Comparison of ENCODE assay signal across 8 cellular contexts in the genomic region with DNA sequence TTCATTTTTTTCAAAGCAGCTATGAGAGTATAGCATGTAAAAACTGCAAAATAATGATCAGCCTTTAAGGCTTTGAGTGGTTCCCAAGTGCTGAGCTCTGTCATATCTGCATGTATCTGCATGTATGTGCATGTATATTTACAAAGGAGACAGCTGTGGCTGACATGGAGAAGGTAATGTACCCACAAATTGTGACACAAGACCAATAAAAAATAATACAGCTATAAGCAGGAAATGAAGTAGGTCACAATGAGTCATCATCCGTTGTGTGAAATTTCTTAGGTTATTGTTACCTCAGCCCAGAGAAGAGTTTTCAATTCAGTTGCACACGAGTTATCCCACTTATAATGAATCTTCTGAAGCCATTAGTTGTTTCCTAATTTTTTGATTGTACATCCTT.
A peak's percentile ranks its signal among the peaks of the same experiment; 100 is the strongest.
DNase-seq lines count a peak whose midpoint lies in the region; ATAC-seq and TF ChIP-seq lines count a peak whose summit lies in the region.

No MANE protein-coding gene starts in this region.

- no peak for TF ChIP-seq CTCF in OCI-LY3 (IDR thresholded peaks at IDR 0.05; ENCODE audit: low read depth, low read length)

- H3K36me3 Mint-ChIP-seq in stimulated activated effector memory CD8-positive, alpha-beta T cell treated with anti-CD3 and anti-CD28 coated beads, Interleukin-12 subunit alpha, Interleukin-12 subunit beta, amount 100 ng/mL, for 72 hours: no peaks in the 10 kb centered on the region

- peaks cover 47% of the 10 kb centered on the region for H3K4me1 Mint-ChIP-seq in stimulated activated effector memory CD8-positive, alpha-beta T cell treated with anti-CD3 and anti-CD28 coated beads, Interleukin-12 subunit alpha, Interleukin-12 subunit beta, amount 100 ng/mL, for 72 hours

- 0 out of 2 replicates have a peak overlapping the region, but pooled peaks have one; percentile 36 for H3K4me2 ChIP-seq in OCI-LY3 (ENCODE audit: low read length)

- H3K9ac ChIP-seq in OCI-LY3 (ENCODE audit: low read length): no peak overlapping the region

- peaks cover 13% of the 10 kb centered on the region; the same call in 1 of the 2 replicates for H3K27me3 ChIP-seq in OCI-LY3 (ENCODE audit: low read depth, low read length)

- H3K4me1 ChIP-seq in OCI-LY3 (ENCODE audit: low read length): peaks cover 54% of the 10 kb centered on the region

- no peaks in the 10 kb centered on the region for H4K20me1 ChIP-seq in OCI-LY3 (ENCODE audit: insufficient read depth, low read length)

- no peaks in the 10 kb centered on the region for H3K36me3 ChIP-seq in OCI-LY3 (replicated peaks; ENCODE audit: low read depth, low read length)

- H3K4me3 Mint-ChIP-seq in stimulated activated effector memory CD8-positive, alpha-beta T cell treated with anti-CD3 and anti-CD28 coated beads, Interleukin-12 subunit alpha, Interleukin-12 subunit beta, amount 100 ng/mL, for 72 hours: peak overlapping the region; percentile 55

- no peak overlapping the region for H2AFZ ChIP-seq in OCI-LY3 (ENCODE audit: low read depth, low read length)

- H3K27ac ChIP-seq in OCI-LY3 (ENCODE audit: low read length): no peak overlapping the region

- peak; percentile 93 for ATAC-seq in stimulated activated effector memory CD8-positive, alpha-beta T cell treated with anti-CD3 and anti-CD28 coated beads, Interleukin-12 subunit alpha, Interleukin-12 subunit beta, amount 100 ng/mL, for 72 hours
- ATAC-seq in HG02885 (IDR thresholded peaks at IDR 0.05; ENCODE audit: poor library complexity, unreplicated experiment): no peak
- no peak for ATAC-seq in GM21390 (IDR thresholded peaks at IDR 0.05; ENCODE audit: unreplicated experiment)

- H3K9me3 ChIP-seq in OCI-LY3 (ENCODE audit: insufficient read depth, low read length): no peaks in the 10 kb centered on the region

- DNase-seq in stimulated activated CD4-positive, alpha-beta T cell treated with anti-CD3 and anti-CD28 coated beads, Interleukin-4, amount 100 ng/mL, for 24 hours: peak; percentile 27
- DNase-seq in stimulated activated CD4-positive, alpha-beta T cell treated with anti-CD3 and anti-CD28 coated beads, Interleukin-12 subunit alpha, Interleukin-12 subunit beta, amount 100 ng/mL, for 4 hours: no peak
- peak; percentile 45 for DNase-seq in effector CD4-positive, alpha-beta T cell
- no peak for DNase-seq in stimulated activated effector memory CD8-positive, alpha-beta T cell treated with anti-CD3 and anti-CD28 coated beads, Interleukin-12 subunit alpha, Interleukin-12 subunit beta, amount 100 ng/mL, for 72 hours (ENCODE audit: low spot score in 2 of 2)
- DNase-seq in occipital lobe (lab: John Stamatoyannopoulos, UW): no peak

- no peaks in the 10 kb centered on the region for H3K9me3 Mint-ChIP-seq in stimulated activated effector memory CD8-positive, alpha-beta T cell treated with anti-CD3 and anti-CD28 coated beads, Interleukin-12 subunit alpha, Interleukin-12 subunit beta, amount 100 ng/mL, for 72 hours

- no peak overlapping the region for H3K4me3 ChIP-seq in OCI-LY3 (ENCODE audit: low read length)

- H3K79me2 ChIP-seq in OCI-LY3 (ENCODE audit: low read length): no peaks in the 10 kb centered on the region

- peak overlapping the region; percentile 88 for H3K27ac Mint-ChIP-seq in stimulated activated effector memory CD8-positive, alpha-beta T cell treated with anti-CD3 and anti-CD28 coated beads, Interleukin-12 subunit alpha, Interleukin-12 subunit beta, amount 100 ng/mL, for 72 hours

Comparison
In these comparisons a context has a peak if more than half of its experiments do, and no peak if none do; other contexts are left out.
1. DNase-seq: peak in stimulated activated CD4-positive, alpha-beta T cell treated with anti-CD3 and anti-CD28 coated beads, Interleukin-4, amount 100 ng/mL, for 24 hours (single experiment) and effector CD4-positive, alpha-beta T cell (single experiment); none in stimulated activated CD4-positive, alpha-beta T cell treated with anti-CD3 and anti-CD28 coated beads, Interleukin-12 subunit alpha, Interleukin-12 subunit beta, amount 100 ng/mL, for 4 hours (single experiment), stimulated activated effector memory CD8-positive, alpha-beta T cell treated with anti-CD3 and anti-CD28 coated beads, Interleukin-12 subunit alpha, Interleukin-12 subunit beta, amount 100 ng/mL, for 72 hours (0 of 2) and occipital lobe (single experiment).